ENCODE assay signal across 20 cellular contexts in the genomic region with DNA sequence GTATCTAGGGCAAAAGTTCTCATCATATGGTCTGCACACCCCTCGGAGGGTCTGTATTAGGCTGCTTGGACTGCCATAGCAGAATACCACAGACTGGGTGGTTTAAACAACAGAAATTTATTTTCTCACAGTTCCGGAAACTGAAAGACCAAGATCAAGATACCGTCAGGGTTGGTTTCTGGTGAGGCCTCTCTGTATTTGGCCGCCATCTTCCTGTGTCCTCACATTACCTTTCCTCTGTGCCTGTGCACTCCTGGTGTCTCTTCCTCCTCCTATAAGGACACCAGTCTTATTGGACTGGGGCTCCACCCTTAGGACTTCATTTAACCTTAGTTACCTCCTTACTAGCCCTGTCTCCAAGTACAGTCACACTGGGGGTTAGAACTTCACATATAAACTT.
"Had no signal": no experiment of that assay in that cellular context is flagged by ENCODE, and none has a peak within 500 bp of the region (broad histone marks: within the 10 kb centered on the region; RNA-seq: fewer than 3 reads in every experiment).

No MANE protein-coding gene starts in this region.

- ATAC-seq: left ventricle myocardium superior, lower lobe of right lung, sciatic nerve had no signal

- H3K36me3 Mint-ChIP-seq: neural progenitor cell had no signal

- H3K4me3 ChIP-seq: lower lobe of right lung, neural progenitor cell, right atrium auricular region, smooth muscle cell, stomach, thyroid gland, vagina had no signal

- H3K9me3 Mint-ChIP-seq: nephron, neural progenitor cell had no signal

- H3K27ac ChIP-seq: lower lobe of right lung, neural progenitor cell, parathyroid adenoma, right atrium auricular region, stomach, thyroid gland, vagina had no signal

- H3K4me1 Mint-ChIP-seq: neural progenitor cell had no signal

- H3K27me3 Mint-ChIP-seq: progenitor cell of endocrine pancreas had no signal

- H3K4me3 Mint-ChIP-seq: nephron, neural progenitor cell had no signal

- DNase-seq: cortex of kidney; hypothalamus; left ventricle myocardium superior; lower lobe of right lung; stimulated activated CD4-positive, alpha-beta T cell treated with anti-CD3 and anti-CD28 coated beads, Interleukin-12 subunit alpha, Interleukin-12 subunit beta, amount 100 ng/mL, for 4 hours; stimulated activated CD4-positive, alpha-beta T cell treated with anti-CD3 and anti-CD28 coated beads, Interleukin-1b, Interleukin-23, amount 100 ng/mL, for 48 hours; stimulated activated CD4-positive, alpha-beta T cell treated with anti-CD3 and anti-CD28 coated beads, Interleukin-4, amount 100 ng/mL, for 1 hour; stimulated activated CD8-positive, alpha-beta memory T cell treated with anti-CD3 and anti-CD28 coated beads, Interleukin-4, amount 100 ng/mL, for 48 hours; stimulated activated naive CD4-positive, alpha-beta T cell treated with Interleukin-2 at 50 U/mL for 16 hours; stomach; thyroid gland; trophoblast cell had no signal

- H3K27ac Mint-ChIP-seq: nephron, neural progenitor cell, progenitor cell of endocrine pancreas had no signal
